In genomic region chr1:30885580-30886513, GRCh38 we compare ENCODE assay signal across 1 cellular context.
TF ChIP-seq lines count a peak whose summit lies in the region.

No MANE protein-coding gene starts in this region.

TF ChIP-seq in GM23338, 12 proteins besides CTCF, POLR2A, EP300 and RAD21 (continued from another document):
- TF ChIP-seq REST (IDR thresholded peaks at IDR 0.05; ENCODE audit: unreplicated experiment) (no peak), CREB1 (CRISPR knock-in tag; IDR thresholded peaks at IDR 0.05; ENCODE audit: low read depth) (no peak), NANOG (IDR thresholded peaks at IDR 0.05; ENCODE audit: borderline replicate concordance) (no peak), ZNF331 (CRISPR knock-in tag; IDR thresholded peaks at IDR 0.05; ENCODE audit: low read depth) (no peak)
